Comparison of ENCODE assay signal across 27 cellular contexts in the genomic region with DNA sequence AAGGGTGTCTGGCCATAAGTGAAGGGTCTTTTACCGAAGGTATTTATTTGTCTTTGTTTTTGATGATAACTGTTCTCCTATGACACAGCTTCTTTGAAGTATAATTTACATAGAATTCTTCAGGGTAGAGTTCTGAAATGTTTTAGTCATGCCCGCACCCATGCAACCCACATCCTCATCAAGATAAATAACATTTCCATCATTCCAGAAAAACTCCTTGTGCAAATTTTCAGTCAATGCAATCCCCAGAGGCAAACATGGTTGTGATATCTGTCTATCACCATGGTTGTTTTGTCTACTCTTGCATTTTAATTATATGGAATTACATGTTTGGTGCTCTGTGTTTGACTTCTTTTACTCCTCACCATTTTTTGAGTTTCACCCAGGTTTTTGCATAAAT.
DNase-seq lines count a peak whose midpoint lies in the region; ATAC-seq lines count a peak whose summit lies in the region.
"Had no signal": no experiment of that assay in that cellular context is flagged by ENCODE, and none has a peak within 500 bp of the region (broad histone marks: within the 10 kb centered on the region; RNA-seq: fewer than 3 reads in every experiment).

No MANE protein-coding gene starts in this region.

- H2BK12ac ChIP-seq in trophoblast cell (ENCODE audit: low read length): no peak overlapping the region

- no peak overlapping the region for H4K12ac ChIP-seq in trophoblast cell (ENCODE audit: low read depth, low read length)

- no peak overlapping the region for H3K4me3 ChIP-seq in trophoblast cell (ENCODE audit: low read depth, low read length)
- H3K4me3 ChIP-seq: A549; BLaER1; BLaER1 treated with 17β-estradiol and CSF1 and Interleukin-3, amounts not matched to agents 10 nM and 100 nM had no signal

- H4K8ac ChIP-seq in trophoblast cell (ENCODE audit: low read depth, low read length): no peak overlapping the region

- no peak overlapping the region for H3K23ac ChIP-seq in trophoblast cell (ENCODE audit: low read length)

- H2BK120ac ChIP-seq in trophoblast cell (ENCODE audit: insufficient read depth, low read length, poor library complexity): no peak overlapping the region

- peak; percentile 68 to 94 for DNase-seq in trophoblast cell
- DNase-seq: 8988T; ACHN; AML-193; BE2C; C1 segment of cervical spinal cord; Caco-2; Calu3; CD4-positive, alpha-beta memory T cell; CD4-positive, alpha-beta T cell; CD4-positive, CD25-positive, alpha-beta regulatory T cell; CD8-positive, alpha-beta memory T cell; CD8-positive, alpha-beta T cell; COR-L47; DMS 273 treated with DMSO at 0.1 percent for 48 hours; DMS153; DMS53; DMS79; DMS79 treated with DMSO at 0.1 percent for 48 hours; DND-41; EL had no signal

- H3K18ac ChIP-seq in trophoblast cell (ENCODE audit: low read length): no peak overlapping the region

- ATAC-seq in GM21447 (IDR thresholded peaks at IDR 0.05; ENCODE audit: unreplicated experiment): no peak
- ATAC-seq: A549; CD8-positive, alpha-beta T cell had no signal

- H3K27ac ChIP-seq in trophoblast cell (ENCODE audit: low read depth, low read length): no peak overlapping the region
- H3K27ac ChIP-seq: 22Rv1; A549; BLaER1; BLaER1 treated with 17β-estradiol and CSF1 and Interleukin-3, amounts not matched to agents 10 nM and 100 nM; C4-2B had no signal

- H3K9ac ChIP-seq in trophoblast cell (ENCODE audit: low read length): no peak overlapping the region
- H3K9ac ChIP-seq: BLaER1; BLaER1 treated with 17β-estradiol and CSF1 and Interleukin-3, amounts not matched to agents 10 nM and 100 nM had no signal

- no peak overlapping the region for H3K4me2 ChIP-seq in trophoblast cell (ENCODE audit: low read length)
- H3K4me2 ChIP-seq: A549; BLaER1; BLaER1 treated with 17β-estradiol and CSF1 and Interleukin-3, amounts not matched to agents 10 nM and 100 nM had no signal

- no peaks in the 10 kb centered on the region for H3K27me3 ChIP-seq in trophoblast cell (ENCODE audit: insufficient read depth, low read length)
- H3K27me3 ChIP-seq: BE2C; BLaER1; BLaER1 treated with 17β-estradiol and CSF1 and Interleukin-3, amounts not matched to agents 10 nM and 100 nM had no signal

- no peaks in the 10 kb centered on the region for H3K79me1 ChIP-seq in trophoblast cell (ENCODE audit: low read length)

- WGBS in trophoblast cell (ENCODE audit: extremely low coverage, insufficient coverage, insufficient read length): no CpG with 5 or more reads among the region's 2 CpGs

- no peaks in the 10 kb centered on the region for H3K36me3 ChIP-seq in trophoblast cell (ENCODE audit: control insufficient read depth in 1 of 2, insufficient read depth in 2 of 2, low read length in 2 of 2)
- H3K36me3 ChIP-seq: BE2C; BLaER1; BLaER1 treated with 17β-estradiol and CSF1 and Interleukin-3, amounts not matched to agents 10 nM and 100 nM had no signal

- H2AFZ ChIP-seq in trophoblast cell (ENCODE audit: insufficient read depth, low read length, poor library complexity): no peak overlapping the region

- no peak overlapping the region for H4K91ac ChIP-seq in trophoblast cell (ENCODE audit: low read depth, low read length)

- H3K4me1 ChIP-seq in trophoblast cell (ENCODE audit: control insufficient read depth in 1 of 2, insufficient read depth in 2 of 2, low read length in 2 of 2): no peaks in the 10 kb centered on the region
- H3K4me1 ChIP-seq: A549; BE2C; BLaER1; BLaER1 treated with 17β-estradiol and CSF1 and Interleukin-3, amounts not matched to agents 10 nM and 100 nM; Caco-2 had no signal

- no peaks in the 10 kb centered on the region for H3K79me2 ChIP-seq in trophoblast cell (ENCODE audit: control insufficient read depth, insufficient read depth, low read length, poor library complexity)

- H3K4ac ChIP-seq in trophoblast cell (ENCODE audit: low read depth, low read length): no peak overlapping the region

- H2AK5ac ChIP-seq in trophoblast cell (ENCODE audit: low read length): no peak overlapping the region

- H3K14ac ChIP-seq in trophoblast cell (ENCODE audit: low read length): no peak overlapping the region

- H2BK5ac ChIP-seq in trophoblast cell (ENCODE audit: low read depth, low read length, poor library complexity): no peak overlapping the region

- H3K9me3 ChIP-seq in trophoblast cell (ENCODE audit: insufficient read depth, low read depth, low read length): peaks cover 2% of the 10 kb centered on the region
- H3K9me3 ChIP-seq: A549, BE2C, Caco-2 had no signal
